In genomic region chr2:167945660-167946366, GRCh38 we compare ENCODE assay signal across 17 cellular contexts.
DNase-seq lines count a peak whose midpoint lies in the region; ATAC-seq, FAIRE-seq and TF ChIP-seq lines count a peak whose summit lies in the region.
"Had no signal": no experiment of that assay in that cellular context is flagged by ENCODE, and none has a peak within 500 bp of the region (broad histone marks: within the 10 kb centered on the region; RNA-seq: fewer than 3 reads in every experiment).

No MANE protein-coding gene starts in this region.

- H3K27ac ChIP-seq in H9 (ENCODE audit: insufficient read length, low read depth, low read length) (no peak overlapping the region), aorta (ENCODE audit: low read depth in 1 of 2, low read length in 2 of 2) (no peak overlapping the region), pancreas (no peak overlapping the region)
- H3K27ac ChIP-seq: HL-60 had no signal

- H3K9me3 ChIP-seq in H9 (ENCODE audit: control insufficient read depth, low read depth, low read length) (no peaks in the 10 kb centered on the region), aorta (ENCODE audit: control insufficient read depth, low read length) (no peaks in the 10 kb centered on the region), pancreas (no peaks in the 10 kb centered on the region)

- no peak overlapping the region for H3K56ac ChIP-seq in H9 (ENCODE audit: insufficient read length, low read depth, low read length)

- no peak overlapping the region for H2BK15ac ChIP-seq in H9 (ENCODE audit: low read depth, low read length)

- no peak overlapping the region for H3K9ac ChIP-seq in H9 (ENCODE audit: extremely low read depth, insufficient read length, low read length)

- H3K18ac ChIP-seq in H9 (ENCODE audit: insufficient read length, low read depth, low read length), result no peak overlapping the region

- no peak overlapping the region for H2AK5ac ChIP-seq in H9 (ENCODE audit: insufficient read length, low read length)

- H2BK12ac ChIP-seq in H9 (ENCODE audit: insufficient read length, low read depth, low read length), result no peak overlapping the region

- H3K36me3 ChIP-seq in aorta (ENCODE audit: control insufficient read depth in 1 of 2, insufficient read depth in 2 of 2, low read length in 1 of 2) (no peaks in the 10 kb centered on the region), pancreas (no peaks in the 10 kb centered on the region)

- no peak overlapping the region for H2AFZ ChIP-seq in H9 (ENCODE audit: low read length)

- no peak overlapping the region for H3K14ac ChIP-seq in H9 (ENCODE audit: insufficient read depth, low read length)

- no peak overlapping the region for H3T11ph ChIP-seq in H9 (ENCODE audit: low read length)

- H3K4me1 ChIP-seq in H9 (ENCODE audit: insufficient read depth, low read length), result peaks cover 5% of the 10 kb centered on the region; the same call in 1 of the 2 replicates
- H3K4me1 ChIP-seq in aorta (ENCODE audit: control insufficient read depth in 1 of 2, insufficient read depth in 2 of 2, low read length in 2 of 2), result no peaks in the 10 kb centered on the region
- H3K4me1 ChIP-seq in pancreas, result no peaks in the 10 kb centered on the region

- H3K27ac Mint-ChIP-seq in H9, result peak overlapping the region; percentile 15 to 97 (median 44); a peak in 6 of 7 replicates
- H3K27ac Mint-ChIP-seq in brain, result peak overlapping the region in 4 of 5 experiments; percentile 33 to 71 (median 49)
- H3K27ac Mint-ChIP-seq in nephron, result peak overlapping the region; percentile 21 to 80 (median 64)
- H3K27ac Mint-ChIP-seq: CD4-positive, alpha-beta T cell had no signal

- no peak overlapping the region for H4K5ac ChIP-seq in H9 (ENCODE audit: insufficient read length, low read depth, low read length)

- H3K4ac ChIP-seq in H9 (ENCODE audit: low read depth, low read length), result no peak overlapping the region

- ATAC-seq in aorta (ENCODE audit: low FRiP score) (no peak), pancreas (no peak)
- ATAC-seq: GM12878 had no signal

- H3K4me3 ChIP-seq in aorta (ENCODE audit: low read length in 2 of 2) (no peak overlapping the region), pancreas (no peak overlapping the region)
- H3K4me3 ChIP-seq: GM12878 had no signal

- H3K27me3 Mint-ChIP-seq in H9 (ENCODE audit: low read depth) (no peaks in the 10 kb centered on the region), brain (peaks cover 2% of the 10 kb centered on the region), nephron (ENCODE audit: low read depth) (no peaks in the 10 kb centered on the region)
- H3K27me3 Mint-ChIP-seq: CD4-positive, alpha-beta T cell had no signal

- H3K79me2 ChIP-seq in H9 (ENCODE audit: insufficient read depth, low read length), result no peaks in the 10 kb centered on the region

- H2BK120ac ChIP-seq in H9 (ENCODE audit: low read depth, low read length, poor library complexity, severe bottlenecking), result no peak overlapping the region

- WGBS in H9 (ENCODE audit: extremely low coverage, insufficient read length, low lambda C conversion rate), result no CpG with 5 or more reads among the region's 10 CpGs
- WGBS in aorta, 2 donors, result 82 to 84% methylated on average over 10 of the region's 10 CpGs
- WGBS in pancreas, 2 donors, result 79 to 84% methylated on average over 10 of the region's 10 CpGs

- intact Hi-C loops in aorta (cut with DNase I), result no loop called here
- intact Hi-C loops in pancreas (cut with DNase I), result no loop called here

- no peak overlapping the region for H2BK20ac ChIP-seq in H9 (ENCODE audit: low read depth, low read length, poor library complexity, severe bottlenecking)

- peaks cover 28 to 34% of the 10 kb centered on the region in 2 experiments for H3K4me1 Mint-ChIP-seq in H9
- peaks cover 58% of the 10 kb centered on the region for H3K4me1 Mint-ChIP-seq in brain
- peaks cover 28% of the 10 kb centered on the region for H3K4me1 Mint-ChIP-seq in nephron

- H3K23me2 ChIP-seq in H9 (ENCODE audit: insufficient read length, low read depth, low read length, poor library complexity, severe bottlenecking), result no peaks in the 10 kb centered on the region

- no peaks in the 10 kb centered on the region for H4K20me1 ChIP-seq in H9 (ENCODE audit: control insufficient read depth, insufficient read depth, insufficient read length)

- H3K36me3 Mint-ChIP-seq in H9 (ENCODE audit: insufficient read depth in 1 of 3, low read depth in 3 of 3) (peaks cover 0 to 21% (median 0%) of the 10 kb centered on the region in 3 experiments; a peak in 3 of 7 replicates), brain (peaks cover 3% of the 10 kb centered on the region), nephron (ENCODE audit: low read depth) (peaks cover 12% of the 10 kb centered on the region)

- no peak overlapping the region for H4K8ac ChIP-seq in H9 (replicated peaks; ENCODE audit: insufficient read length, low read depth, low read length)

- H3K9me3 Mint-ChIP-seq in H9 (peaks cover 0 to 2% of the 10 kb centered on the region in 2 experiments; a peak in 2 of 5 replicates), brain (peaks cover 2 to 7% (median 2%) of the 10 kb centered on the region in 5 experiments), nephron (peaks cover 15% of the 10 kb centered on the region)

- no peaks in the 10 kb centered on the region for H3K27me3 ChIP-seq in H9 (ENCODE audit: insufficient read depth, low read length)
- H3K27me3 ChIP-seq in aorta (ENCODE audit: control insufficient read depth in 1 of 2, insufficient read depth in 2 of 2, low read length in 1 of 2), result no peaks in the 10 kb centered on the region
- no peaks in the 10 kb centered on the region for H3K27me3 ChIP-seq in pancreas

- TF ChIP-seq CTCF in H9 (conservative IDR thresholded peaks at IDR 0.05) (no peak), brain (conservative IDR thresholded peaks at IDR 0.05) (no peak), nephron (IDR thresholded peaks at IDR 0.05; ENCODE audit: unreplicated experiment in 3 of 3) (no peak), pancreas (IDR thresholded peaks at IDR 0.05) (no peak)

- DNase-seq in ELF-1 (ENCODE audit: low read depth, low spot score), result peak; percentile 25
- DNase-seq in H9, result no peak
- no peak for DNase-seq in aorta
- no peak for DNase-seq in COLO829 (ENCODE audit: low spot score)
- DNase-seq in pancreas, result no peak
- DNase-seq: CD4-positive, alpha-beta T cell; GDM1; KBM-7; MV-4-11; NCI-H1436; NCI-H2029; SHP77 treated with DMSO at 0.1 percent for 48 hours had no signal

- no peaks in the 10 kb centered on the region for H3K79me1 ChIP-seq in H9 (ENCODE audit: insufficient read depth, low read depth, low read length, poor library complexity, severe bottlenecking)

- no peak overlapping the region for H4K91ac ChIP-seq in H9 (ENCODE audit: insufficient read length, low read depth, low read length)

- H3K4me2 ChIP-seq in H9 (ENCODE audit: insufficient read depth, insufficient read length, low read length), result no peak overlapping the region

- H3K4me3 Mint-ChIP-seq in H9 (no peak overlapping the region), brain (peak overlapping the region in 1 of 5 experiments; percentile 13), nephron (no peak overlapping the region)
- H3K4me3 Mint-ChIP-seq: CD4-positive, alpha-beta T cell had no signal

- no peak overlapping the region for H3K23ac ChIP-seq in H9 (ENCODE audit: insufficient read length, low read depth, low read length)

- H2BK5ac ChIP-seq in H9 (ENCODE audit: insufficient read length, low read length), result no peak overlapping the region

- no peak for FAIRE-seq in pancreas (lab: Jason Lieb, UNC)
- FAIRE-seq: GM12878, HTR-8/SVneo had no signal
